ENCODE assay signal across 8 cellular contexts in the genomic region with DNA sequence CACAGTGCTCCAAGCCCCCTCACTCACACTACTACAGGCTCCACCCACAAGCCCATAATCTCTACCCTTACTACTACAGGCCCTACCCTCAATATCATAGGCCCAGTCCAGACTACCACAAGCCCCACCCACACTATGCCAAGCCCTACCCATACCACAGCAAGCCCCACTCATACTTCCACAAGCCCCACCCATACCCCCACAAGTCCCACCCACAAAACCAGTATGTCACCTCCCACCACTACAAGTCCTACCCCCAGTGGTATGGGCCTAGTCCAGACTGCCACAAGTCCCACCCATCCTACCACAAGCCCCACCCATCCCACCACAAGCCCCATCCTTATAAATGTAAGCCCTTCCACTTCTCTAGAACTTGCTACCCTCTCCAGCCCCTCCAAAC. TPM values are rescaled to one million over a fixed set of nuclear protein-coding genes. Genes with fewer than 3 reads are reported as not detected.
A peak's percentile ranks its signal among the peaks of the same experiment; 100 is the strongest.
DNase-seq lines count a peak whose midpoint lies in the region; ATAC-seq and TF ChIP-seq lines count a peak whose summit lies in the region.

No MANE protein-coding gene starts in this region.

- H3K36me3 ChIP-seq in WERI-Rb-1 = peaks cover 86% of the 10 kb centered on the region
- peaks cover 4% of the 10 kb centered on the region for H3K36me3 ChIP-seq in colonic mucosa
- H3K36me3 ChIP-seq in ovary = no peaks in the 10 kb centered on the region

- H3K27me3 ChIP-seq in WERI-Rb-1 (ENCODE audit: insufficient read depth, low read depth, severe bottlenecking) = no peaks in the 10 kb centered on the region
- peaks cover 7% of the 10 kb centered on the region for H3K27me3 ChIP-seq in colonic mucosa
- H3K27me3 ChIP-seq in ovary = no peaks in the 10 kb centered on the region

- H3K9ac ChIP-seq in colonic mucosa (ENCODE audit: low read depth in 2 of 2, low read length in 2 of 2) = no peak overlapping the region

- peaks cover 2% of the 10 kb centered on the region for H3K36me3 Mint-ChIP-seq in IgD-negative memory B cell

- peaks cover 20 to 42% (median 23%) of the 10 kb centered on the region in 3 donors for H3K4me1 Mint-ChIP-seq in IgD-negative memory B cell

- H3K4me3 ChIP-seq in WERI-Rb-1 (ENCODE audit: low read depth, low read length) (no peak overlapping the region), colonic mucosa (no peak overlapping the region), ovary (no peak overlapping the region)

- ATAC-seq in GM19324 (IDR thresholded peaks at IDR 0.05; ENCODE audit: low FRiP score, unreplicated experiment) (no peak), HG03457 (IDR thresholded peaks at IDR 0.05; ENCODE audit: unreplicated experiment) (no peak)

- H3K27ac ChIP-seq in WERI-Rb-1 (no peak overlapping the region), colonic mucosa (no peak overlapping the region), ovary (no peak overlapping the region)

- H3K27me3 Mint-ChIP-seq in IgD-negative memory B cell = no peaks in the 10 kb centered on the region

- TF ChIP-seq EP300 in ovary (IDR thresholded peaks at IDR 0.05) = no peak

- H3K9me3 ChIP-seq in WERI-Rb-1 (ENCODE audit: severe bottlenecking) (no peaks in the 10 kb centered on the region), colonic mucosa (no peaks in the 10 kb centered on the region), ovary (no peaks in the 10 kb centered on the region)

- H3K9me3 Mint-ChIP-seq in IgD-negative memory B cell = no peaks in the 10 kb centered on the region

- TF ChIP-seq CTCF in WERI-Rb-1 (IDR thresholded peaks at IDR 0.05; ENCODE audit: low read depth, low read length) (no peak), colonic mucosa (IDR thresholded peaks at IDR 0.05) (no peak), ovary (IDR thresholded peaks at IDR 0.05) (no peak)

- H3K4me3 Mint-ChIP-seq in IgD-negative memory B cell = peak overlapping the region in 3 of 4 donors; percentile 33 to 63 (median 37)

- intact Hi-C loops in colonic mucosa (cut with DNase I) = loop anchor here (10.0 kb wide), 1 partner anchor 112 kb away; no protein-coding TSS in a partner anchor
- intact Hi-C loops in ovary (cut with DNase I) = loop anchor here in 1 of 4 donors (10.0 kb wide), 1 partner anchor 102 kb away; a partner anchor contains a TSS

- H3K4me1 ChIP-seq in colonic mucosa (peaks cover 11% of the 10 kb centered on the region), ovary (ENCODE audit: insufficient read depth) (peaks cover 5% of the 10 kb centered on the region)

- DNase-seq in ELR (ENCODE audit: low read depth) = peak; percentile 84
- DNase-seq in WERI-Rb-1 = peak; percentile 75
- peak; percentile 38 for DNase-seq in colonic mucosa
- peak in 3 of 5 donors; percentile 30 to 42 (median 35) for DNase-seq in ovary
- DNase-seq in NCI-H1930 (lab: John Stamatoyannopoulos, UW) = no peak

- TF ChIP-seq POLR2A in ovary (IDR thresholded peaks at IDR 0.05) = no peak

- peak overlapping the region; percentile 37 to 86 (median 79) for H3K27ac Mint-ChIP-seq in IgD-negative memory B cell

RNA-seq across cellular contexts. Expression of a gene that starts 13.8 kb away (rescaled TPM):
- polyA plus RNA-seq in IgD-negative memory B cell (43.8 TPM), ovary (10 to 100 TPM; 31.9 to 38.7 TPM)
- total RNA-seq in colonic mucosa (10 to 100 TPM; 14.4 to 19.0 TPM), ovary (10 to 100 TPM; 22.3 to 96.3 (median 85.6) TPM)

RNA-seq across cellular contexts. Expression of a gene that starts 19.9 kb away (rescaled TPM):
- polyA plus RNA-seq in IgD-negative memory B cell = 70.9 TPM
- 10 to 100 TPM; 37.0 to 47.3 TPM for total RNA-seq in colonic mucosa
- 10 to 100 TPM; 21.0 to 47.6 (median 42.2) TPM for total RNA-seq in ovary
- 10 to 100 TPM; 26.8 to 48.4 TPM for polyA plus RNA-seq in ovary

RNA-seq across cellular contexts. Expression of a gene that starts 59.1 kb away (rescaled TPM):
- not detected for polyA plus RNA-seq in IgD-negative memory B cell
- not detected for total RNA-seq in colonic mucosa
- total RNA-seq in ovary = under 1 TPM in 2 of 7 donors, not detected in 5; 0.48 to 0.55 TPM
- polyA plus RNA-seq in ovary = under 1 TPM in 1 of 2 donors, not detected in 1; 0.11 TPM

Comparison
In these comparisons a context has a peak if more than half of its experiments do, and no peak if none do; other contexts are left out.
1. DNase-seq: peak in ELR (single experiment), WERI-Rb-1 (single experiment), colonic mucosa (single experiment) and ovary (3 of 5); none in NCI-H1930 (0 of 2).